Comparison of ENCODE assay signal across 13 cellular contexts in the genomic region with DNA sequence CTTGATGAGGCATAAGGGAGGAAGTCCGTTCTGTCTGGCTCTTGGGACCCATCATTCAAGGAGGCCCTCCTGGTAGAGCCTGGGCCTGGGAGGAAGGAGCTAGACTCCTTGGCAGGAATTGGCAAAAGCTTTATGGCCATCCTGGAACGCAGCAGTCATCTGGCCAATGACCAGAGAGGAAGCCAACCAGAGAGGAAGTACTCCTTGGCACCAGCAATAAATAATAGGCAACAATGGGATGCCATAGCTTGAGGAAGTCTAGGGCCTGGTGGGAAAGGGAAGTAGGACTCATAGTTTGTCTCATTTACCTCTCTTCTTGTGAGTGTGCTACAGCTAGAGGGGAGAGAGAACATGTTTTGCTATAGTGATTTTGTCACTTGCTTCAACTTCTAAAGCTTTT. TPM values are rescaled to one million over a fixed set of nuclear protein-coding genes. Genes with fewer than 3 reads are reported as not detected.
DNase-seq lines count a peak whose midpoint lies in the region; ATAC-seq and TF ChIP-seq lines count a peak whose summit lies in the region.
"Had no signal": no experiment of that assay in that cellular context is flagged by ENCODE, and none has a peak within 500 bp of the region (broad histone marks: within the 10 kb centered on the region; RNA-seq: fewer than 3 reads in every experiment).

No MANE protein-coding gene starts in this region.

- TF ChIP-seq CTCF in GM10248 (IDR thresholded peaks at IDR 0.05; ENCODE audit: control extremely low read depth, extremely low read depth, low read depth, missing control alignments) (no peak), mammary epithelial cell (conservative IDR thresholded peaks at IDR 0.05 in 1 of 2, IDR thresholded peaks at IDR 0.05 in 1 of 2; ENCODE audit: extremely low read depth in 1 of 2, insufficient read depth in 1 of 2, low read depth in 1 of 2, low read length in 2 of 2) (no peak)

- peaks cover 7% of the 10 kb centered on the region for H3K36me3 ChIP-seq in mammary epithelial cell (ENCODE audit: insufficient read depth, low read length)
- H3K36me3 ChIP-seq: ovary had no signal

- in situ Hi-C loops in mammary epithelial cell (cut with MboI; ENCODE audit: low sequenced_read_pairs in 2 of 2) = no loop called here

- H3K79me2 ChIP-seq in mammary epithelial cell (ENCODE audit: insufficient read depth, low read length) = peaks cover 92% of the 10 kb centered on the region

- WGBS in mammary epithelial cell (ENCODE audit: low coverage, missing lambda C conversion rate) = 78% methylated on average over 1 of the region's 2 CpGs

- CTCF ChIA-PET in GM10248 (lab: Yijun Ruan, JAX) (interaction anchor here (0.9 to 4.0 kb wide), 5 partner anchors 16 to 31 kb away, joined by 3 to 26 read pairs (median 4); no protein-coding TSS in a partner anchor), mammary epithelial cell (lab: Charles Lee; ENCODE audit: low non-redundant PET) (no interaction called here)

- H3K36me3 Mint-ChIP-seq in activated CD4-positive, alpha-beta T cell treated with anti-CD3 and anti-CD28 coated beads, Interleukin-2, amount 10 ng/mL, durations not matched to agents 24 days and 14 days (ENCODE audit: low read depth) = peaks cover 61% of the 10 kb centered on the region
- H3K36me3 Mint-ChIP-seq in central memory CD8-positive, alpha-beta T cell (ENCODE audit: insufficient read depth) = peaks cover 44% of the 10 kb centered on the region

- peak overlapping the region; percentile 23 for H3K4me3 Mint-ChIP-seq in activated CD4-positive, alpha-beta T cell treated with anti-CD3 and anti-CD28 coated beads, Interleukin-2, amount 10 ng/mL, durations not matched to agents 24 days and 14 days
- peak overlapping the region; percentile 46 for H3K4me3 Mint-ChIP-seq in central memory CD8-positive, alpha-beta T cell

- no peaks in the 10 kb centered on the region for H3K27me3 ChIP-seq in mammary epithelial cell (ENCODE audit: insufficient read depth, low read length)
- H3K27me3 ChIP-seq: ovary had no signal

- dilution Hi-C loops in mammary epithelial cell (cut with HindIII; ENCODE audit: low sequenced_read_pairs) = no loop called here

- peaks cover 66% of the 10 kb centered on the region for H3K4me1 Mint-ChIP-seq in activated CD4-positive, alpha-beta T cell treated with anti-CD3 and anti-CD28 coated beads, Interleukin-2, amount 10 ng/mL, durations not matched to agents 24 days and 14 days
- peaks cover 75% of the 10 kb centered on the region for H3K4me1 Mint-ChIP-seq in central memory CD8-positive, alpha-beta T cell

- no peaks in the 10 kb centered on the region for H3K4me1 ChIP-seq in mammary epithelial cell (ENCODE audit: insufficient read depth, low read length)

- no peak for DNase-seq in activated CD4-positive, alpha-beta T cell treated with anti-CD3 and anti-CD28 coated beads, Interleukin-2, amount 10 ng/mL, durations not matched to agents 24 days and 14 days
- no peak for DNase-seq in activated CD4-positive, alpha-beta T cell treated with anti-CD3 and anti-CD28 coated beads for 4 hours
- DNase-seq in NOMO-1 (lab: John Stamatoyannopoulos, UW; ENCODE audit: unreplicated experiment in 2 of 2) (peak; percentile 62 to 74), sciatic nerve (ENCODE audit: low spot score) (no peak), GM10248 (ENCODE audit: extremely low spot score) (no peak), mammary epithelial cell (no peak)
- no peak for DNase-seq in central memory CD8-positive, alpha-beta T cell (ENCODE audit: low spot score in 2 of 2)
- DNase-seq: activated T-cell treated with anti-CD3 and anti-CD28 coated beads, Interleukin-2, amount 50 U/mL, for 1 hour; kidney glomerular epithelial cell; NCI-H2081 treated with DMSO at 0.1 percent for 48 hours; ovary; T1000 had no signal

- no peaks in the 10 kb centered on the region for H3K9me3 ChIP-seq in mammary epithelial cell (replicated peaks; ENCODE audit: insufficient read depth, low read length)
- H3K9me3 ChIP-seq: ovary had no signal

- H3K4me3 ChIP-seq in mammary epithelial cell (replicated peaks in 1 of 3; ENCODE audit: insufficient read depth in 1 of 3, low read depth in 2 of 3, low read length in 3 of 3) = no peak overlapping the region
- H3K4me3 ChIP-seq: ovary had no signal

- BruUV-seq in mammary epithelial cell (replicated peaks; lab: Mats Ljungman, UMichigan) = no TSS peak

- H3K27me3 Mint-ChIP-seq in activated CD4-positive, alpha-beta T cell treated with anti-CD3 and anti-CD28 coated beads, Interleukin-2, amount 10 ng/mL, durations not matched to agents 24 days and 14 days = no peaks in the 10 kb centered on the region
- H3K27me3 Mint-ChIP-seq in central memory CD8-positive, alpha-beta T cell = no peaks in the 10 kb centered on the region

- POLR2A ChIA-PET in GM10248 (lab: Yijun Ruan, JAX) = interaction anchor here (1.0 to 2.2 kb wide), 2 partner anchors 14 to 22 kb away, joined by 3 to 8 read pairs; no protein-coding TSS in a partner anchor

- no peaks in the 10 kb centered on the region for H4K20me1 ChIP-seq in mammary epithelial cell (ENCODE audit: insufficient read depth, low read length)

- ATAC-seq in central memory CD8-positive, alpha-beta T cell (replicated peaks; ENCODE audit: extremely low read depth, poor library complexity, severe bottlenecking) = no peak
- ATAC-seq in sciatic nerve = peak; percentile 44
- ATAC-seq in HG02938 (IDR thresholded peaks at IDR 0.05; ENCODE audit: unreplicated experiment) = no peak

- no peaks in the 10 kb centered on the region for H3K9me3 Mint-ChIP-seq in activated CD4-positive, alpha-beta T cell treated with anti-CD3 and anti-CD28 coated beads, Interleukin-2, amount 10 ng/mL, durations not matched to agents 24 days and 14 days
- no peaks in the 10 kb centered on the region for H3K9me3 Mint-ChIP-seq in central memory CD8-positive, alpha-beta T cell

- H3K27ac Mint-ChIP-seq in activated CD4-positive, alpha-beta T cell treated with anti-CD3 and anti-CD28 coated beads, Interleukin-2, amount 10 ng/mL, durations not matched to agents 24 days and 14 days = peak overlapping the region; percentile 77
- peak overlapping the region; percentile 73 for H3K27ac Mint-ChIP-seq in central memory CD8-positive, alpha-beta T cell (ENCODE audit: low read depth)

- intact Hi-C loops in activated CD4-positive, alpha-beta T cell treated with anti-CD3 and anti-CD28 coated beads, Interleukin-2, amount 10 ng/mL, durations not matched to agents 24 days and 14 days (cut with micrococcal nuclease) = loop anchor here (5.0 kb wide), 1 partner anchor 33 kb away; no protein-coding TSS in a partner anchor
- intact Hi-C loops in sciatic nerve (cut with DNase I) (no loop called here), mammary epithelial cell (cut with micrococcal nuclease) (no loop called here)

- H3K9ac ChIP-seq in mammary epithelial cell (ENCODE audit: insufficient read depth, low read length) = no peak overlapping the region

- H3K27ac ChIP-seq in mammary epithelial cell (ENCODE audit: insufficient read depth, low read depth, low read length) = no peak overlapping the region
- H3K27ac ChIP-seq: ovary had no signal

- H3K4me2 ChIP-seq in mammary epithelial cell (ENCODE audit: insufficient read depth, low read depth, low read length) = no peak overlapping the region

- no peak overlapping the region for H2AFZ ChIP-seq in mammary epithelial cell (ENCODE audit: low read depth, low read length)

RNA-seq across cellular contexts. Expression of a gene that starts 53.1 kb away (rescaled TPM):
- total RNA-seq in activated CD4-positive, alpha-beta T cell treated with anti-CD3 and anti-CD28 coated beads, Interleukin-2, amount 10 ng/mL, durations not matched to agents 24 days and 14 days = 480 and 482 TPM in 2 replicates
- total RNA-seq in sciatic nerve = 325 TPM
- 100 to 1,000 TPM; 261 to 317 TPM for total RNA-seq in mammary epithelial cell
- polyA plus RNA-seq in mammary epithelial cell = 374 TPM
- polyA minus RNA-seq in mammary epithelial cell = 640 TPM

Comparison
In these comparisons a context has a peak if more than half of its experiments do, and no peak if none do; other contexts are left out.
1. DNase-seq: peak in NOMO-1 (2 of 2); none in activated CD4-positive, alpha-beta T cell treated with anti-CD3 and anti-CD28 coated beads, Interleukin-2, amount 10 ng/mL, durations not matched to agents 24 days and 14 days (single experiment), activated CD4-positive, alpha-beta T cell treated with anti-CD3 and anti-CD28 coated beads for 4 hours (0 of 2), central memory CD8-positive, alpha-beta T cell (0 of 2), sciatic nerve (single experiment), GM10248 (single experiment) and mammary epithelial cell (single experiment).